Comparison of ENCODE assay signal across 13 cellular contexts in genomic region chr12:94677778-94678177, GRCh38. TPM values are rescaled to one million over a fixed set of nuclear protein-coding genes. Genes with fewer than 3 reads are reported as not detected.
A peak's percentile ranks its signal among the peaks of the same experiment; 100 is the strongest.
DNase-seq lines count a peak whose midpoint lies in the region; ATAC-seq and TF ChIP-seq lines count a peak whose summit lies in the region.
"Had no signal": no experiment of that assay in that cellular context is flagged by ENCODE, and none has a peak within 500 bp of the region (broad histone marks: within the 10 kb centered on the region; RNA-seq: fewer than 3 reads in every experiment).

No MANE protein-coding gene starts in this region.

- TF ChIP-seq CTCF in GM10248 (IDR thresholded peaks at IDR 0.05; ENCODE audit: control extremely low read depth, extremely low read depth, low read depth, missing control alignments), result no peak

- ATAC-seq in GM21390 (IDR thresholded peaks at IDR 0.05; ENCODE audit: unreplicated experiment) (peak; percentile 48), left lobe of liver (no peak)
- peak; percentile 35 for ATAC-seq in activated T-helper 17 cell treated with anti-CD3 and anti-CD28 coated beads, Interleukin-2, amount 50 U/mL, for 72 hours (replicated peaks)
- ATAC-seq in natural killer cell treated with Interleukin-12 subunit alpha and Interleukin-12 subunit beta and Interleukin-15 and Interleukin-18, amount 100 ng/mL, for 72 hours, result no peak
- ATAC-seq: gastroesophageal sphincter, left cardiac atrium had no signal

- DNase-seq in GM10248 (ENCODE audit: extremely low spot score) (peak; percentile 45), T-helper 9 cell (no peak), posterior cingulate gyrus (no peak), left lobe of liver (ENCODE audit: low spot score) (no peak)
- no peak for DNase-seq in natural killer cell treated with Interleukin-12 subunit alpha and Interleukin-12 subunit beta and Interleukin-15 and Interleukin-18, amount 100 ng/mL, for 72 hours (ENCODE audit: low spot score)
- no peak for DNase-seq in activated T-cell treated with anti-CD3 and anti-CD28 coated beads, Interleukin-2, amount 50 U/mL, for 1 hour
- DNase-seq: AML-193, left cardiac atrium, NCI-H345, SHP77 treated with DMSO at 0.1 percent for 48 hours had no signal

- POLR2A ChIA-PET in GM10248 (lab: Yijun Ruan, JAX), result no interaction called here

- H3K9me3 Mint-ChIP-seq in activated T-helper 17 cell treated with anti-CD3 and anti-CD28 coated beads, Interleukin-2, amount 50 U/mL, for 72 hours, result no peaks in the 10 kb centered on the region
- H3K9me3 Mint-ChIP-seq in natural killer cell treated with Interleukin-12 subunit alpha and Interleukin-12 subunit beta and Interleukin-15 and Interleukin-18, amount 100 ng/mL, for 72 hours, result no peaks in the 10 kb centered on the region

- CTCF ChIA-PET in GM10248 (lab: Yijun Ruan, JAX), result interaction anchor here (0.9 to 1.2 kb wide), 3 partner anchors 10 to 12 kb away, joined by 3 to 5 read pairs (median 3); no protein-coding TSS in a partner anchor

- H3K4me1 Mint-ChIP-seq in activated T-helper 17 cell treated with anti-CD3 and anti-CD28 coated beads, Interleukin-2, amount 50 U/mL, for 72 hours, result peaks cover 13% of the 10 kb centered on the region
- peaks cover 40 to 43% of the 10 kb centered on the region in 2 donors for H3K4me1 Mint-ChIP-seq in natural killer cell treated with Interleukin-12 subunit alpha and Interleukin-12 subunit beta and Interleukin-15 and Interleukin-18, amount 100 ng/mL, for 72 hours (ENCODE audit: low read depth in 2 of 2)

- no peak overlapping the region for H3K4me3 Mint-ChIP-seq in activated T-helper 17 cell treated with anti-CD3 and anti-CD28 coated beads, Interleukin-2, amount 50 U/mL, for 72 hours
- peak overlapping the region; percentile 37 for H3K4me3 Mint-ChIP-seq in natural killer cell treated with Interleukin-12 subunit alpha and Interleukin-12 subunit beta and Interleukin-15 and Interleukin-18, amount 100 ng/mL, for 72 hours

- no peaks in the 10 kb centered on the region for H3K36me3 Mint-ChIP-seq in activated T-helper 17 cell treated with anti-CD3 and anti-CD28 coated beads, Interleukin-2, amount 50 U/mL, for 72 hours (ENCODE audit: low read depth)
- no peaks in the 10 kb centered on the region for H3K36me3 Mint-ChIP-seq in natural killer cell treated with Interleukin-12 subunit alpha and Interleukin-12 subunit beta and Interleukin-15 and Interleukin-18, amount 100 ng/mL, for 72 hours

- intact Hi-C loops in posterior cingulate gyrus (cut with DNase I), result no loop called here

- peaks cover 4% of the 10 kb centered on the region for H3K27me3 Mint-ChIP-seq in activated T-helper 17 cell treated with anti-CD3 and anti-CD28 coated beads, Interleukin-2, amount 50 U/mL, for 72 hours
- H3K27me3 Mint-ChIP-seq in natural killer cell treated with Interleukin-12 subunit alpha and Interleukin-12 subunit beta and Interleukin-15 and Interleukin-18, amount 100 ng/mL, for 72 hours, result no peaks in the 10 kb centered on the region

- no peak overlapping the region for H3K27ac Mint-ChIP-seq in activated T-helper 17 cell treated with anti-CD3 and anti-CD28 coated beads, Interleukin-2, amount 50 U/mL, for 72 hours
- peak overlapping the region; percentile 68 to 82 for H3K27ac Mint-ChIP-seq in natural killer cell treated with Interleukin-12 subunit alpha and Interleukin-12 subunit beta and Interleukin-15 and Interleukin-18, amount 100 ng/mL, for 72 hours

RNA-seq across cellular contexts. Expression of gene TMCC3, which starts 27.4 kb away (rescaled TPM):
- total RNA-seq in activated T-helper 17 cell treated with anti-CD3 and anti-CD28 coated beads, Interleukin-2, amount 50 U/mL, for 72 hours, result 1 to 10 TPM in 1 of 2 donors, under 1 TPM in 1; 0.63 to 1.0 TPM
- 1 to 10 TPM; 1.8 to 3.5 TPM for total RNA-seq in natural killer cell treated with Interleukin-12 subunit alpha and Interleukin-12 subunit beta and Interleukin-15 and Interleukin-18, amount 100 ng/mL, for 72 hours
- 2.6 TPM for total RNA-seq in left lobe of liver

Comparison
In these comparisons a context has a peak if more than half of its experiments do, and no peak if none do; other contexts are left out.
1. ATAC-seq: peak in GM21390 (single experiment) and activated T-helper 17 cell treated with anti-CD3 and anti-CD28 coated beads, Interleukin-2, amount 50 U/mL, for 72 hours (single experiment); none in natural killer cell treated with Interleukin-12 subunit alpha and Interleukin-12 subunit beta and Interleukin-15 and Interleukin-18, amount 100 ng/mL, for 72 hours (0 of 2) and left lobe of liver (single experiment).